Comparison of ENCODE assay signal across 8 cellular contexts in genomic region chr16:71807905-71808592, GRCh38. TPM values are rescaled to one million over a fixed set of nuclear protein-coding genes. Genes with fewer than 3 reads are reported as not detected.
DNase-seq lines count a peak whose midpoint lies in the region; ATAC-seq and TF ChIP-seq lines count a peak whose summit lies in the region.

No MANE protein-coding gene starts in this region.

- intact Hi-C loops in lower leg skin (cut with DNase I; ENCODE audit: low total_unique reads) = loop anchor here (10.0 kb wide), 1 partner anchor 77 kb away; the partner anchor contains the start of gene ZNF821

- 0 to 1% methylated on average over 27 to 44 of the region's 44 CpGs for WGBS in lower leg skin, 2 donors

- TF ChIP-seq CTCF in chondrocyte (IDR thresholded peaks at IDR 0.05) = no peak
- TF ChIP-seq CTCF in lower leg skin (IDR thresholded peaks at IDR 0.05) = no peak

- no peaks in the 10 kb centered on the region for H3K27me3 Mint-ChIP-seq in chondrocyte (ENCODE audit: low read depth)

- peak overlapping the region; percentile 100 for H3K27ac Mint-ChIP-seq in chondrocyte (ENCODE audit: unreplicated experiment)

- TF ChIP-seq POLR2A in lower leg skin (IDR thresholded peaks at IDR 0.05) = no peak

- DNase-seq in 8988T (peak; percentile 23), SK-N-DZ (ENCODE audit: low spot score) (peak; percentile 26), chondrocyte (ENCODE audit: low spot score) (no peak), lower leg skin (ENCODE audit: low spot score in 2 of 2) (peak; percentile 19 to 88), T-helper 9 cell (no peak)
- peak; percentile 21 to 39 for DNase-seq in stimulated activated CD8-positive, alpha-beta memory T cell treated with anti-CD3 and anti-CD28 coated beads, Interleukin-15, amount 100 ng/mL, for 48 hours (ENCODE audit: low read depth in 2 of 2)

- peaks cover 1% of the 10 kb centered on the region for H3K36me3 Mint-ChIP-seq in chondrocyte (ENCODE audit: low read depth)

- H3K4me1 Mint-ChIP-seq in chondrocyte (ENCODE audit: low read depth) = peaks cover 39% of the 10 kb centered on the region

- H3K4me3 ChIP-seq in lower leg skin (ENCODE audit: low read depth, poor library complexity, severe bottlenecking) = peak overlapping the region; percentile 96

- H3K4me3 Mint-ChIP-seq in chondrocyte (ENCODE audit: unreplicated experiment) = peak overlapping the region; percentile 98

- no peaks in the 10 kb centered on the region for H3K9me3 Mint-ChIP-seq in chondrocyte (ENCODE audit: low read depth)

- ATAC-seq in GM18511 (IDR thresholded peaks at IDR 0.05; ENCODE audit: unreplicated experiment) (peak; percentile 43), HG03060 (IDR thresholded peaks at IDR 0.05; ENCODE audit: low read depth, unreplicated experiment) (peak; percentile 20)

RNA-seq across cellular contexts. Expression of gene AP1G1, which starts 0.6 kb away (rescaled TPM):
- 32.4 and 44.0 TPM in 2 replicates for polyA plus RNA-seq in SK-N-DZ (2014; cell fraction: cytosol; rRNA removed)
- polyA plus RNA-seq in SK-N-DZ (2014; cell fraction: nucleus; rRNA removed) = 48.3 and 49.3 TPM in 2 replicates
- total RNA-seq in chondrocyte (62.7 to 82.0 TPM (median 62.9 TPM) in 3 replicates), lower leg skin (10 to 100 TPM; 59.6 to 90.6 (median 75.9) TPM)

RNA-seq across cellular contexts. Expression of gene ATXN1L, which starts 37.7 kb away (rescaled TPM):
- polyA plus RNA-seq in SK-N-DZ (2014; cell fraction: cytosol; rRNA removed) = 10.3 and 10.6 TPM in 2 replicates
- 8.5 and 13.5 TPM in 2 replicates for polyA plus RNA-seq in SK-N-DZ (2014; cell fraction: nucleus; rRNA removed)
- total RNA-seq in chondrocyte (29.4 to 32.4 TPM (median 30.8 TPM) in 3 replicates), lower leg skin (10 to 100 TPM; 21.8 to 29.7 (median 27.2) TPM)

Comparison
In these comparisons a context has a peak if more than half of its experiments do, and no peak if none do; other contexts are left out.
1. DNase-seq: peak in 8988T (single experiment), SK-N-DZ (single experiment), lower leg skin (2 of 2) and stimulated activated CD8-positive, alpha-beta memory T cell treated with anti-CD3 and anti-CD28 coated beads, Interleukin-15, amount 100 ng/mL, for 48 hours (2 of 2); none in chondrocyte (single experiment) and T-helper 9 cell (single experiment).